17 cellular contexts compared by ENCODE assay signal in genomic region chr1:117162806-117163205, GRCh38. TPM values are rescaled to one million over a fixed set of nuclear protein-coding genes. Genes with fewer than 3 reads are reported as not detected.
DNase-seq lines count a peak whose midpoint lies in the region; ATAC-seq and TF ChIP-seq lines count a peak whose summit lies in the region.
"Had no signal": no experiment of that assay in that cellular context is flagged by ENCODE, and none has a peak within 500 bp of the region (broad histone marks: within the 10 kb centered on the region; RNA-seq: fewer than 3 reads in every experiment).

No MANE protein-coding gene starts in this region.

- peak overlapping the region; percentile 0 for H3K23ac ChIP-seq in mesendoderm (ENCODE audit: low read length)

- H3K4me1 Mint-ChIP-seq in activated CD4-positive, alpha-beta T cell treated with anti-CD3 and anti-CD28 coated beads, Interleukin-2, amount 10 ng/mL, durations not matched to agents 24 days and 14 days, result no peaks in the 10 kb centered on the region

- no peak overlapping the region for H2BK120ac ChIP-seq in mesendoderm (ENCODE audit: low read depth, low read length)

- no peak for TF ChIP-seq EP300 in SK-N-SH (IDR thresholded peaks at IDR 0.05; ENCODE audit: borderline replicate concordance in 1 of 2, low read depth in 1 of 2, low read length in 1 of 2)

- TF ChIP-seq CTCF in SK-N-SH (IDR thresholded peaks at IDR 0.05), result no peak
- no peak for TF ChIP-seq CTCF in VCaP (conservative IDR thresholded peaks at IDR 0.05)

- no peaks in the 10 kb centered on the region for H3K9me3 ChIP-seq in SK-N-SH
- no peaks in the 10 kb centered on the region for H3K9me3 ChIP-seq in HAP-1

- no peaks in the 10 kb centered on the region for H3K27me3 ChIP-seq in SK-N-SH (ENCODE audit: insufficient read depth)
- H3K27me3 ChIP-seq in mesendoderm (ENCODE audit: insufficient read depth, low read length, poor library complexity), result no peaks in the 10 kb centered on the region
- no peaks in the 10 kb centered on the region for H3K27me3 ChIP-seq in HAP-1 (ENCODE audit: low read depth)
- H3K27me3 ChIP-seq: MG63 had no signal

- H3K4ac ChIP-seq in mesendoderm (ENCODE audit: low read depth, low read length), result no peak overlapping the region

- no peak overlapping the region for H3K27ac Mint-ChIP-seq in activated CD4-positive, alpha-beta T cell treated with anti-CD3 and anti-CD28 coated beads, Interleukin-2, amount 10 ng/mL, durations not matched to agents 24 days and 14 days

- H3K9me2 ChIP-seq in SK-N-SH, result no peaks in the 10 kb centered on the region

- H3F3A ChIP-seq in SK-N-SH (replicated peaks; ENCODE audit: insufficient read depth), result no peaks in the 10 kb centered on the region

- H3K9ac ChIP-seq in SK-N-SH (no peak overlapping the region), mesendoderm (ENCODE audit: low read length) (no peak overlapping the region)
- H3K9ac ChIP-seq: KMS-11 had no signal

- H2BK5ac ChIP-seq in mesendoderm (ENCODE audit: low read length), result no peak overlapping the region

- no peak for DNase-seq in SK-N-SH
- no peak for DNase-seq in mesendoderm
- DNase-seq in HAP-1 (ENCODE audit: low spot score in 2 of 2), result no peak
- DNase-seq in activated CD4-positive, alpha-beta T cell treated with anti-CD3 and anti-CD28 coated beads, Interleukin-2, amount 10 ng/mL, durations not matched to agents 24 days and 14 days, result no peak
- no peak for DNase-seq in kidney glomerular epithelial cell (lab: John Stamatoyannopoulos, UW)
- DNase-seq in NCI-H748 treated with DMSO at 0.1 percent for 48 hours (lab: John Stamatoyannopoulos, UW), result no peak
- DNase-seq: GOT3, MG63, NCI-H1105, NCI-H1930, NCI-H2227 treated with DMSO at 0.1 percent for 48 hours, NCI-H526 treated with DMSO at 0.1 percent for 48 hours had no signal

- no peaks in the 10 kb centered on the region for H4K20me1 ChIP-seq in SK-N-SH (ENCODE audit: insufficient read depth)

- H3K4me1 ChIP-seq in SK-N-SH (ENCODE audit: control insufficient read depth in 1 of 2, insufficient read depth in 2 of 2, low read depth in 1 of 2, low read length in 1 of 2) (no peaks in the 10 kb centered on the region), mesendoderm (ENCODE audit: control insufficient read depth, low read depth, low read length) (no peaks in the 10 kb centered on the region), HAP-1 (no peaks in the 10 kb centered on the region)

- H3K36me3 Mint-ChIP-seq in activated CD4-positive, alpha-beta T cell treated with anti-CD3 and anti-CD28 coated beads, Interleukin-2, amount 10 ng/mL, durations not matched to agents 24 days and 14 days (ENCODE audit: low read depth), result no peaks in the 10 kb centered on the region

- H3K4me3 ChIP-seq in SK-N-SH (ENCODE audit: low read depth in 2 of 2, low read length in 1 of 2), result no peak overlapping the region
- no peak overlapping the region for H3K4me3 ChIP-seq in mesendoderm (ENCODE audit: low read length)
- no peak overlapping the region for H3K4me3 ChIP-seq in HAP-1
- H3K4me3 ChIP-seq: MG63, SK-N-MC had no signal

- H3K36me3 ChIP-seq in SK-N-SH (replicated peaks in 1 of 2; ENCODE audit: control insufficient read depth in 1 of 2, insufficient read depth in 2 of 2, low read length in 1 of 2), result no peaks in the 10 kb centered on the region
- H3K36me3 ChIP-seq in mesendoderm (ENCODE audit: control insufficient read depth, insufficient read depth, low read length), result no peaks in the 10 kb centered on the region
- no peaks in the 10 kb centered on the region for H3K36me3 ChIP-seq in HAP-1 (replicated peaks)
- H3K36me3 ChIP-seq: MG63 had no signal

- intact Hi-C loops in activated CD4-positive, alpha-beta T cell treated with anti-CD3 and anti-CD28 coated beads, Interleukin-2, amount 10 ng/mL, durations not matched to agents 24 days and 14 days (cut with micrococcal nuclease), result no loop called here

- POLR2A ChIA-PET in SK-N-SH (lab: Yijun Ruan, JAX), result no interaction called here

- H3K27me3 Mint-ChIP-seq in activated CD4-positive, alpha-beta T cell treated with anti-CD3 and anti-CD28 coated beads, Interleukin-2, amount 10 ng/mL, durations not matched to agents 24 days and 14 days, result peaks cover 20% of the 10 kb centered on the region

- H4K5ac ChIP-seq in mesendoderm (ENCODE audit: low read length), result no peak overlapping the region

- H2BK15ac ChIP-seq in mesendoderm (replicated peaks; ENCODE audit: low read depth), result no peak overlapping the region

- no peak overlapping the region for H2AFZ ChIP-seq in SK-N-SH (ENCODE audit: low read depth)

- CTCF ChIA-PET in SK-N-SH (lab: Yijun Ruan, JAX), result interaction anchor here (2.3 to 3.4 kb wide), 2 partner anchors 34 to 122 kb away, joined by 5 to 11 read pairs; no protein-coding TSS in a partner anchor

- H3K4me3 Mint-ChIP-seq in activated CD4-positive, alpha-beta T cell treated with anti-CD3 and anti-CD28 coated beads, Interleukin-2, amount 10 ng/mL, durations not matched to agents 24 days and 14 days, result no peak overlapping the region

- no peaks in the 10 kb centered on the region for H3K9me3 Mint-ChIP-seq in activated CD4-positive, alpha-beta T cell treated with anti-CD3 and anti-CD28 coated beads, Interleukin-2, amount 10 ng/mL, durations not matched to agents 24 days and 14 days

- ATAC-seq in SK-N-SH treated with all-trans-retinoic acid at 6 μM for 48 hours, result no peak

- H3K4me2 ChIP-seq in SK-N-SH (no peak overlapping the region), mesendoderm (ENCODE audit: low read length) (no peak overlapping the region)
- H3K4me2 ChIP-seq: KMS-11 had no signal

- in situ Hi-C loops in HAP-1 (cut with MboI; ENCODE audit: low sequenced_read_pairs), result no loop called here

- no peaks in the 10 kb centered on the region for H3K79me2 ChIP-seq in SK-N-SH (ENCODE audit: insufficient read depth)
- no peaks in the 10 kb centered on the region for H3K79me2 ChIP-seq in mesendoderm (ENCODE audit: control insufficient read depth, insufficient read depth, low read length)

- WGBS in SK-N-SH (ENCODE audit: low lambda C conversion rate), result 47% methylated on average over 6 of the region's 6 CpGs
- no CpG with 5 or more reads among the region's 6 CpGs for WGBS in mesendoderm (ENCODE audit: extremely low coverage, insufficient coverage, low lambda C conversion rate)

- H4K8ac ChIP-seq in mesendoderm (ENCODE audit: low read depth, low read length), result no peak overlapping the region

- H3K27ac ChIP-seq in SK-N-SH (ENCODE audit: low read depth in 2 of 2, low read length in 1 of 2), result no peak overlapping the region
- peak overlapping the region; percentile 57; the same call in 1 of the 2 replicates for H3K27ac ChIP-seq in VCaP
- H3K27ac ChIP-seq in mesendoderm (ENCODE audit: low read depth, low read length), result no peak overlapping the region
- H3K27ac ChIP-seq: C4-2B, KMS-11, SK-N-MC had no signal

- no peak overlapping the region for H3K18ac ChIP-seq in mesendoderm (ENCODE audit: low read length)

- no peak overlapping the region for H3K56ac ChIP-seq in mesendoderm (ENCODE audit: low read length)

- H3K79me1 ChIP-seq in mesendoderm (ENCODE audit: low read length), result no peaks in the 10 kb centered on the region

- TF ChIP-seq RAD21 in SK-N-SH (IDR thresholded peaks at IDR 0.05; ENCODE audit: low read length), result no peak

- H2AK5ac ChIP-seq in mesendoderm (ENCODE audit: low read length), result no peak overlapping the region

TF ChIP-seq in SK-N-SH, 30 proteins besides CTCF, POLR2A, EP300 and RAD21:
- TF ChIP-seq TAF1 (IDR thresholded peaks at IDR 0.05; ENCODE audit: borderline replicate concordance, low read depth, low read length) (no peak), TCF12 (IDR thresholded peaks at IDR 0.05) (peak; percentile 44; the same call in 1 of the 2 replicates)

TF ChIP-seq in SK-N-SH treated with all-trans-retinoic acid at 6 μM for 48 hours, 23 proteins besides CTCF, POLR2A, EP300 and RAD21 (continues in another document):
- TF ChIP-seq ZNF8 (CRISPR knock-in tag; IDR thresholded peaks at IDR 0.05) (no peak), TCF4 (CRISPR knock-in tag; IDR thresholded peaks at IDR 0.05; ENCODE audit: borderline replicate concordance) (no peak), ZNF70 (CRISPR knock-in tag; IDR thresholded peaks at IDR 0.05) (no peak), ARNTL (CRISPR knock-in tag; IDR thresholded peaks at IDR 0.05; ENCODE audit: borderline replicate concordance, low read depth) (no peak), POU6F1 (CRISPR knock-in tag; IDR thresholded peaks at IDR 0.05; ENCODE audit: borderline replicate concordance, low read depth) (no peak)

RNA-seq across cellular contexts. Expression of gene TRIM45, which starts 41.3 kb away (rescaled TPM):
- polyA plus RNA-seq in SK-N-SH (2012; rRNA removed), result 7.4 and 9.7 TPM in 2 replicates
- polyA plus RNA-seq in SK-N-SH (2012; cell fraction: cytosol; rRNA removed), result 2.6 and 3.8 TPM in 2 replicates
- 49.2 and 51.6 TPM in 2 replicates for polyA plus RNA-seq in SK-N-SH (2012; cell fraction: nucleus; rRNA removed)
- 4.5 TPM for polyA plus RNA-seq in mesendoderm (2013, experiment 1 of 2)
- 4.5 TPM for polyA plus RNA-seq in mesendoderm (2013, experiment 2 of 2)
- 0.62 and 0.98 TPM in 2 replicates for total RNA-seq in activated CD4-positive, alpha-beta T cell treated with anti-CD3 and anti-CD28 coated beads, Interleukin-2, amount 10 ng/mL, durations not matched to agents 24 days and 14 days

RNA-seq across cellular contexts. Expression of gene VTCN1, which starts 47.9 kb away (rescaled TPM):
- not detected in 2 replicates for polyA plus RNA-seq in SK-N-SH (2012; rRNA removed)
- polyA plus RNA-seq in SK-N-SH (2012; cell fraction: cytosol; rRNA removed), result not detected in 2 replicates
- polyA plus RNA-seq in SK-N-SH (2012; cell fraction: nucleus; rRNA removed), result 0.04 TPM in 2 replicates
- 0.07 TPM for polyA plus RNA-seq in mesendoderm (2013, experiment 1 of 2)
- 0.03 TPM for polyA plus RNA-seq in mesendoderm (2013, experiment 2 of 2)
- total RNA-seq in activated CD4-positive, alpha-beta T cell treated with anti-CD3 and anti-CD28 coated beads, Interleukin-2, amount 10 ng/mL, durations not matched to agents 24 days and 14 days, result not detected in 2 replicates
